ENCODE assay signal across 20 cellular contexts in the genomic region with DNA sequence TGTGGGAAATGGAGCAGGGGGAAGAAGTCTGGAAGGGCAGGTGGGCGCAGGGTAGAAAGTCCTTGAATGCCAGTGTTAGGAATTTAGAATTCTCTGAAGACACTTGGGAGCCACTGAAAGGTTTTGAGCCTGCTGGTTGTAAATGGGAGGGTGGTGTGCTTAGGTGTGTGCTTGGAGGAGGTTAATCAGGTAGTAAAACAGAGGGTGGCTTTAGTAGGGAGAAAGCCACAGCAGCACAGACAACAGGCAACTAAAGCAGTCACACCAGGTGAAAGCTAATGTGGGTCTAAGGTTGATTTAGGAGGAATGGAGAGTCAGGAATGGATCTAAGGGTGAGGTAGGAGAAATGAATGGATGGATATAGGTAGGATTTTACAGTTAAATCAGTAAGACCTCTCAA.
DNase-seq lines count a peak whose midpoint lies in the region; ATAC-seq and TF ChIP-seq lines count a peak whose summit lies in the region.
"Had no signal": no experiment of that assay in that cellular context is flagged by ENCODE, and none has a peak within 500 bp of the region (broad histone marks: within the 10 kb centered on the region; RNA-seq: fewer than 3 reads in every experiment).

No MANE protein-coding gene starts in this region.

- H3K9me1 ChIP-seq in IMR-90 (ENCODE audit: insufficient read depth, low read length): peaks cover 10% of the 10 kb centered on the region

- no peak overlapping the region for H2AFZ ChIP-seq in IMR-90 (replicated peaks; ENCODE audit: low read length, poor library complexity)

- DNase-seq in IMR-90: no peak
- DNase-seq in activated naive CD8-positive, alpha-beta T cell treated with anti-CD3 and anti-CD28 coated beads for 36 hours: no peak
- no peak for DNase-seq in activated CD8-positive, alpha-beta memory T cell treated with anti-CD3 and anti-CD28 coated beads, Interleukin-2, amount 10 ng/mL, durations not matched to agents 7 days and 5 days
- no peak for DNase-seq in NCI-H1105 treated with DMSO at 0.1 percent for 48 hours (lab: John Stamatoyannopoulos, UW)
- DNase-seq in activated naive CD4-positive, alpha-beta T cell treated with anti-CD3 and anti-CD28 coated beads for 36 hours: no peak
- no peak for DNase-seq in islet precursor cell
- DNase-seq: ACHN; activated CD4-positive, alpha-beta T cell treated with anti-CD3 and anti-CD28 coated beads for 36 hours; activated naive CD4-positive, alpha-beta T cell treated with anti-CD3 and anti-CD28 coated beads, Interleukin-2, amount 10 ng/mL, durations not matched to agents 7 days and 5 days; COR-L47; EL; gastrocnemius medialis; left ventricle myocardium inferior; naive thymus-derived CD4-positive, alpha-beta T cell; NCI-H524 treated with DMSO at 0.1 percent for 48 hours; stomach; T1000 had no signal

- ATAC-seq in IMR-90 (ENCODE audit: low read depth): no peak
- no peak for ATAC-seq in activated CD8-positive, alpha-beta memory T cell treated with anti-CD3 and anti-CD28 coated beads, Interleukin-2, amount 10 ng/mL, durations not matched to agents 7 days and 5 days
- ATAC-seq: activated CD4-positive, alpha-beta T cell treated with anti-CD3 and anti-CD28 coated beads for 36 hours; gastrocnemius medialis; naive thymus-derived CD4-positive, alpha-beta T cell had no signal

- no peak overlapping the region for H2AK9ac ChIP-seq in IMR-90 (replicated peaks; ENCODE audit: low read depth, low read length, poor library complexity)

- no peak overlapping the region for H3K14ac ChIP-seq in IMR-90 (replicated peaks; ENCODE audit: low read depth, low read length)

- no TSS peak for BruUV-seq in IMR-90 (replicated peaks; lab: Mats Ljungman, UMichigan)

- 0 out of 22 replicates have a peak, but pooled peaks cover 0 to 5% (median 0%) of the 10 kb centered on the region in 11 experiments for H3K36me3 ChIP-seq in BLaER1 treated with 17β-estradiol and CSF1 and Interleukin-3, amounts not matched to agents 10 nM and 100 nM
- no peaks in the 10 kb centered on the region for H3K36me3 ChIP-seq in IMR-90 (ENCODE audit: control insufficient read depth, insufficient read depth, low read length)
- H3K36me3 ChIP-seq: gastrocnemius medialis, left ventricle myocardium inferior, SJSA1, stomach had no signal

- no peak overlapping the region for H3K4me3 ChIP-seq in BLaER1 treated with 17β-estradiol and CSF1 and Interleukin-3, amounts not matched to agents 10 nM and 100 nM
- no peak overlapping the region for H3K4me3 ChIP-seq in IMR-90 (ENCODE audit: insufficient read depth, low read depth, low read length)
- H3K4me3 ChIP-seq: gastrocnemius medialis, left ventricle myocardium inferior, SJSA1, stomach had no signal

- no peak overlapping the region; the same call in 1 of the 2 replicates for H3K23ac ChIP-seq in IMR-90 (ENCODE audit: low read depth, low read length)

- peak overlapping the region; percentile 56 for H2AK5ac ChIP-seq in IMR-90 (ENCODE audit: low read depth, low read length)

- H3K9me3 Mint-ChIP-seq in activated naive CD8-positive, alpha-beta T cell treated with anti-CD3 and anti-CD28 coated beads for 36 hours: no peaks in the 10 kb centered on the region
- no peaks in the 10 kb centered on the region for H3K9me3 Mint-ChIP-seq in nephron
- H3K9me3 Mint-ChIP-seq in activated CD8-positive, alpha-beta memory T cell treated with anti-CD3 and anti-CD28 coated beads, Interleukin-2, amount 10 ng/mL, durations not matched to agents 7 days and 5 days (ENCODE audit: low read depth): no peaks in the 10 kb centered on the region
- H3K9me3 Mint-ChIP-seq in activated naive CD4-positive, alpha-beta T cell treated with anti-CD3 and anti-CD28 coated beads for 36 hours: no peaks in the 10 kb centered on the region
- H3K9me3 Mint-ChIP-seq: activated naive CD4-positive, alpha-beta T cell treated with anti-CD3 and anti-CD28 coated beads, Interleukin-2, amount 10 ng/mL, durations not matched to agents 7 days and 5 days; naive thymus-derived CD4-positive, alpha-beta T cell had no signal

- peaks cover 0 to 4% of the 10 kb centered on the region in 2 experiments; a peak in 1 of 4 replicates for H3K79me1 ChIP-seq in IMR-90 (ENCODE audit: low read depth in 1 of 2, low read length in 2 of 2)

- no peaks in the 10 kb centered on the region for H3K27me3 Mint-ChIP-seq in activated naive CD8-positive, alpha-beta T cell treated with anti-CD3 and anti-CD28 coated beads for 36 hours
- no peaks in the 10 kb centered on the region for H3K27me3 Mint-ChIP-seq in nephron (ENCODE audit: low read depth)
- H3K27me3 Mint-ChIP-seq in activated CD8-positive, alpha-beta memory T cell treated with anti-CD3 and anti-CD28 coated beads, Interleukin-2, amount 10 ng/mL, durations not matched to agents 7 days and 5 days: no peaks in the 10 kb centered on the region
- H3K27me3 Mint-ChIP-seq in activated naive CD4-positive, alpha-beta T cell treated with anti-CD3 and anti-CD28 coated beads for 36 hours (ENCODE audit: low read depth): no peaks in the 10 kb centered on the region
- H3K27me3 Mint-ChIP-seq: activated CD4-positive, alpha-beta T cell treated with anti-CD3 and anti-CD28 coated beads for 36 hours; activated naive CD4-positive, alpha-beta T cell treated with anti-CD3 and anti-CD28 coated beads, Interleukin-2, amount 10 ng/mL, durations not matched to agents 7 days and 5 days; naive thymus-derived CD4-positive, alpha-beta T cell had no signal

- no peak overlapping the region for H4K8ac ChIP-seq in IMR-90 (ENCODE audit: low read depth in 2 of 2, low read length in 2 of 2)

- POLR2A ChIA-PET in IMR-90 (lab: Charles Lee; ENCODE audit: unreplicated experiment): no interaction called here

- no peak for TF ChIP-seq RAD21 in IMR-90 (IDR thresholded peaks at IDR 0.05; ENCODE audit: low read length)

- H4K5ac ChIP-seq in IMR-90 (ENCODE audit: low read depth, low read length): no peak overlapping the region

- peaks cover 0 to 9% (median 0%) of the 10 kb centered on the region in 11 experiments; a peak in 4 of 22 replicates for H3K9me3 ChIP-seq in BLaER1 treated with 17β-estradiol and CSF1 and Interleukin-3, amounts not matched to agents 10 nM and 100 nM (replicated peaks in 1 of 11)
- no peaks in the 10 kb centered on the region for H3K9me3 ChIP-seq in IMR-90 (ENCODE audit: control insufficient read depth, insufficient read depth, low read length)
- H3K9me3 ChIP-seq: gastrocnemius medialis, left ventricle myocardium inferior, SJSA1, stomach had no signal

- H3K4me1 Mint-ChIP-seq in activated naive CD8-positive, alpha-beta T cell treated with anti-CD3 and anti-CD28 coated beads for 36 hours: peaks cover 35% of the 10 kb centered on the region
- peaks cover 43% of the 10 kb centered on the region for H3K4me1 Mint-ChIP-seq in nephron
- peaks cover 22% of the 10 kb centered on the region for H3K4me1 Mint-ChIP-seq in activated CD8-positive, alpha-beta memory T cell treated with anti-CD3 and anti-CD28 coated beads, Interleukin-2, amount 10 ng/mL, durations not matched to agents 7 days and 5 days
- peaks cover 31% of the 10 kb centered on the region for H3K4me1 Mint-ChIP-seq in activated naive CD4-positive, alpha-beta T cell treated with anti-CD3 and anti-CD28 coated beads for 36 hours (ENCODE audit: low read depth)

- in situ Hi-C loops in IMR-90 (cut with MboI; ENCODE audit: low sequenced_read_pairs): no loop called here

- TF ChIP-seq POLR2A in IMR-90 (IDR thresholded peaks at IDR 0.05; ENCODE audit: low read depth, low read length): no peak

- peak overlapping the region; percentile 47 to 78 (median 66); a peak in 21 of 22 replicates for H3K27ac ChIP-seq in BLaER1 treated with 17β-estradiol and CSF1 and Interleukin-3, amounts not matched to agents 10 nM and 100 nM
- no peak overlapping the region for H3K27ac ChIP-seq in IMR-90 (ENCODE audit: insufficient read depth, low read length)
- H3K27ac ChIP-seq: gastrocnemius medialis, left ventricle myocardium inferior, SJSA1, stomach had no signal

- no peak overlapping the region; the same call in 1 of the 2 replicates for H3K18ac ChIP-seq in IMR-90 (ENCODE audit: low read depth, low read length)

- CTCF ChIA-PET in IMR-90 (lab: Yijun Ruan, JAX): interaction anchor here (0.6 kb wide), 1 partner anchor 160 kb away, joined by 3 read pairs; no protein-coding TSS in a partner anchor
- CTCF ChIA-PET in activated CD8-positive, alpha-beta memory T cell treated with anti-CD3 and anti-CD28 coated beads, Interleukin-2, amount 10 ng/mL, durations not matched to agents 7 days and 5 days (lab: Charles Lee): interaction anchor here (1.1 to 2.7 kb wide), 5 partner anchors 381 to 570 kb away, joined by 3 to 13 read pairs (median 7); no protein-coding TSS in a partner anchor
- CTCF ChIA-PET in activated naive CD4-positive, alpha-beta T cell treated with anti-CD3 and anti-CD28 coated beads for 36 hours (lab: Charles Lee): interaction anchor here (1.0 kb wide), 1 partner anchor 411 kb away, joined by 3 read pairs; no protein-coding TSS in a partner anchor

- intact Hi-C loops in IMR-90 (cut with micrococcal nuclease): loop anchor here (5.0 kb wide), 1 partner anchor 466 kb away; no protein-coding TSS in a partner anchor
- intact Hi-C loops in activated naive CD4-positive, alpha-beta T cell treated with anti-CD3 and anti-CD28 coated beads for 36 hours (cut with micrococcal nuclease): loop anchor here (1.0 to 10.0 kb wide), 4 partner anchors 157 to 473 kb away; no protein-coding TSS in a partner anchor

- 100% methylated on average over 1 of the region's 1 CpG; no CpG with 5 or more reads in 1 of the 2 experiments for WGBS in IMR-90 (ENCODE audit: extremely low coverage in 2 of 2, insufficient read length in 1 of 2), 2 experiments

- H2BK15ac ChIP-seq in IMR-90 (ENCODE audit: low read depth, low read length): no peak overlapping the region; the same call in 2 of the 3 replicates

- peak overlapping the region; percentile 46; the same call in 1 of the 2 replicates for H2BK120ac ChIP-seq in IMR-90 (ENCODE audit: low read depth, low read length)

- peaks cover 4% of the 10 kb centered on the region for H3K36me3 Mint-ChIP-seq in activated naive CD8-positive, alpha-beta T cell treated with anti-CD3 and anti-CD28 coated beads for 36 hours
- no peaks in the 10 kb centered on the region for H3K36me3 Mint-ChIP-seq in nephron (ENCODE audit: low read depth)
- no peaks in the 10 kb centered on the region for H3K36me3 Mint-ChIP-seq in activated CD8-positive, alpha-beta memory T cell treated with anti-CD3 and anti-CD28 coated beads, Interleukin-2, amount 10 ng/mL, durations not matched to agents 7 days and 5 days
- H3K36me3 Mint-ChIP-seq in activated naive CD4-positive, alpha-beta T cell treated with anti-CD3 and anti-CD28 coated beads for 36 hours (ENCODE audit: low read depth): no peaks in the 10 kb centered on the region
- H3K36me3 Mint-ChIP-seq: activated naive CD4-positive, alpha-beta T cell treated with anti-CD3 and anti-CD28 coated beads, Interleukin-2, amount 10 ng/mL, durations not matched to agents 7 days and 5 days had no signal

- H3K4me3 Mint-ChIP-seq in activated naive CD8-positive, alpha-beta T cell treated with anti-CD3 and anti-CD28 coated beads for 36 hours: no peak overlapping the region
- no peak overlapping the region for H3K4me3 Mint-ChIP-seq in nephron
- no peak overlapping the region for H3K4me3 Mint-ChIP-seq in activated CD8-positive, alpha-beta memory T cell treated with anti-CD3 and anti-CD28 coated beads, Interleukin-2, amount 10 ng/mL, durations not matched to agents 7 days and 5 days
- H3K4me3 Mint-ChIP-seq in activated naive CD4-positive, alpha-beta T cell treated with anti-CD3 and anti-CD28 coated beads for 36 hours: no peak overlapping the region
- H3K4me3 Mint-ChIP-seq: activated CD4-positive, alpha-beta T cell treated with anti-CD3 and anti-CD28 coated beads for 36 hours; activated naive CD4-positive, alpha-beta T cell treated with anti-CD3 and anti-CD28 coated beads, Interleukin-2, amount 10 ng/mL, durations not matched to agents 7 days and 5 days had no signal

- H4K20me1 ChIP-seq in BLaER1 treated with 17β-estradiol and CSF1 and Interleukin-3, amounts not matched to agents 10 nM and 100 nM: no peaks in the 10 kb centered on the region
- H4K20me1 ChIP-seq in IMR-90 (ENCODE audit: insufficient read depth, low read length): no peaks in the 10 kb centered on the region

- H2BK20ac ChIP-seq in IMR-90 (ENCODE audit: low read depth, low read length): peak overlapping the region; percentile 49; the same call in 1 of the 2 replicates

- peaks cover 57 to 86% (median 71%) of the 10 kb centered on the region in 10 experiments for H3K4me1 ChIP-seq in BLaER1 treated with 17β-estradiol and CSF1 and Interleukin-3, amounts not matched to agents 10 nM and 100 nM
- peaks cover 19% of the 10 kb centered on the region for H3K4me1 ChIP-seq in IMR-90 (ENCODE audit: control insufficient read depth, insufficient read depth, low read length)
- H3K4me1 ChIP-seq: SJSA1 had no signal

- H3K27ac Mint-ChIP-seq in activated naive CD8-positive, alpha-beta T cell treated with anti-CD3 and anti-CD28 coated beads for 36 hours: peak overlapping the region; percentile 39
- peak overlapping the region; percentile 31 to 94 (median 82) for H3K27ac Mint-ChIP-seq in nephron
- no peak overlapping the region for H3K27ac Mint-ChIP-seq in activated CD8-positive, alpha-beta memory T cell treated with anti-CD3 and anti-CD28 coated beads, Interleukin-2, amount 10 ng/mL, durations not matched to agents 7 days and 5 days
- H3K27ac Mint-ChIP-seq in activated naive CD4-positive, alpha-beta T cell treated with anti-CD3 and anti-CD28 coated beads for 36 hours: no peak overlapping the region
- H3K27ac Mint-ChIP-seq: activated CD4-positive, alpha-beta T cell treated with anti-CD3 and anti-CD28 coated beads for 36 hours; activated naive CD4-positive, alpha-beta T cell treated with anti-CD3 and anti-CD28 coated beads, Interleukin-2, amount 10 ng/mL, durations not matched to agents 7 days and 5 days had no signal

- H3K4ac ChIP-seq in IMR-90 (ENCODE audit: low read depth, low read length): 0 out of 2 replicates have a peak overlapping the region, but pooled peaks have one; percentile 7

- dilution Hi-C loops in IMR-90 (cut with HindIII; ENCODE audit: low sequenced_read_pairs, unreplicated experiment): no loop called here

- H3K9ac ChIP-seq in BLaER1 treated with 17β-estradiol and CSF1 and Interleukin-3, amounts not matched to agents 10 nM and 100 nM: peak overlapping the region in 3 of 11 experiments; percentile 5 to 24 (median 24); a peak in 3 of 22 replicates
- H3K9ac ChIP-seq in IMR-90 (ENCODE audit: low read depth, low read length): no peak overlapping the region

- H3K27me3 ChIP-seq in BLaER1 treated with 17β-estradiol and CSF1 and Interleukin-3, amounts not matched to agents 10 nM and 100 nM: no peaks in the 10 kb centered on the region
- H3K27me3 ChIP-seq in IMR-90 (ENCODE audit: control insufficient read depth, insufficient read depth, low read length): no peaks in the 10 kb centered on the region
- H3K27me3 ChIP-seq: gastrocnemius medialis, SJSA1, stomach had no signal

- no peak overlapping the region for H3K56ac ChIP-seq in IMR-90 (ENCODE audit: extremely low read depth, insufficient read depth, low read length)

- H4K91ac ChIP-seq in IMR-90 (ENCODE audit: insufficient read depth, low read depth, low read length): no peak overlapping the region

- no peak for TF ChIP-seq CTCF in IMR-90 (conservative IDR thresholded peaks at IDR 0.05; ENCODE audit: low read depth, low read length)
- TF ChIP-seq CTCF in nephron (IDR thresholded peaks at IDR 0.05; ENCODE audit: unreplicated experiment in 3 of 3): no peak

- peak overlapping the region; percentile 41 to 67 (median 55) for H3K4me2 ChIP-seq in BLaER1 treated with 17β-estradiol and CSF1 and Interleukin-3, amounts not matched to agents 10 nM and 100 nM
- H3K4me2 ChIP-seq in IMR-90 (ENCODE audit: low read depth, low read length): no peak overlapping the region

- no peak overlapping the region for H2BK5ac ChIP-seq in IMR-90 (ENCODE audit: low read depth, low read length, poor library complexity, severe bottlenecking)

Comparison
In these comparisons a context has a peak if more than half of its experiments do, and no peak if none do; other contexts are left out.
1. H3K27ac Mint-ChIP-seq: peak in activated naive CD8-positive, alpha-beta T cell treated with anti-CD3 and anti-CD28 coated beads for 36 hours (single experiment) and nephron (3 of 3); none in activated CD8-positive, alpha-beta memory T cell treated with anti-CD3 and anti-CD28 coated beads, Interleukin-2, amount 10 ng/mL, durations not matched to agents 7 days and 5 days (single experiment) and activated naive CD4-positive, alpha-beta T cell treated with anti-CD3 and anti-CD28 coated beads for 36 hours (single experiment).